ENCODE assay signal across 10 cellular contexts in genomic region chr1:51303751-51304196, GRCh38. TPM values are rescaled to one million over a fixed set of nuclear protein-coding genes. Genes with fewer than 3 reads are reported as not detected.
DNase-seq lines count a peak whose midpoint lies in the region; ATAC-seq and TF ChIP-seq lines count a peak whose summit lies in the region.
"Had no signal": no experiment of that assay in that cellular context is flagged by ENCODE, and none has a peak within 500 bp of the region (broad histone marks: within the 10 kb centered on the region; RNA-seq: fewer than 3 reads in every experiment).

No MANE protein-coding gene starts in this region.

- BruUV-seq in A673 (replicated peaks; lab: Mats Ljungman, UMichigan), result no TSS peak

- POLR2A ChIA-PET in A673 (lab: Charles Lee; ENCODE audit: low non-redundant PET), result no interaction called here

- CTCF ChIA-PET in A673 (lab: Charles Lee), result no interaction called here

- no peak for DNase-seq in activated T-cell treated with anti-CD3 and anti-CD28 coated beads, Interleukin-2, amount 50 U/mL, for 4 hours
- DNase-seq in activated T-cell treated with anti-CD3 and anti-CD28 coated beads for 4 hours, result no peak
- peak; percentile 70 for DNase-seq in NCI-H226
- DNase-seq in ecto neural progenitor cell (ENCODE audit: low spot score), result peak; percentile 31
- DNase-seq in NCI-H187 treated with DMSO at 0.1 percent for 48 hours (lab: John Stamatoyannopoulos, UW), result no peak
- no peak for DNase-seq in A673 (ENCODE audit: low spot score)
- DNase-seq in iPS-NIHi7 (ENCODE audit: extremely low spot score), result no peak
- DNase-seq: naive thymus-derived CD8-positive, alpha-beta T cell had no signal

- peaks cover 5% of the 10 kb centered on the region for H3K4me1 ChIP-seq in A673 (ENCODE audit: insufficient read depth, low read length, poor library complexity, severe bottlenecking)

- no peak for TF ChIP-seq CTCF in A673 (conservative IDR thresholded peaks at IDR 0.05; ENCODE audit: low read depth, low read length)

- H3K4me1 Mint-ChIP-seq in activated T-cell treated with anti-CD3 and anti-CD28 coated beads, Interleukin-2, amount 50 U/mL, for 4 hours (ENCODE audit: low read depth), result peaks cover 3% of the 10 kb centered on the region
- H3K4me1 Mint-ChIP-seq in stimulated activated naive CD8-positive, alpha-beta T cell treated with anti-CD3 and anti-CD28 coated beads, Interleukin-15, Interleukin-2, amounts not matched to agents 100 ng/mL and 50 ng/mL, for 24 hours (ENCODE audit: low read depth), result peaks cover 32% of the 10 kb centered on the region

- H3K4me3 Mint-ChIP-seq in activated T-cell treated with anti-CD3 and anti-CD28 coated beads, Interleukin-2, amount 50 U/mL, for 4 hours, result no peak overlapping the region
- H3K4me3 Mint-ChIP-seq in stimulated activated naive CD8-positive, alpha-beta T cell treated with anti-CD3 and anti-CD28 coated beads, Interleukin-15, Interleukin-2, amounts not matched to agents 100 ng/mL and 50 ng/mL, for 24 hours, result no peak overlapping the region
- H3K4me3 Mint-ChIP-seq: naive thymus-derived CD8-positive, alpha-beta T cell had no signal

- no peaks in the 10 kb centered on the region for H3K9me3 Mint-ChIP-seq in activated T-cell treated with anti-CD3 and anti-CD28 coated beads, Interleukin-2, amount 50 U/mL, for 4 hours
- H3K9me3 Mint-ChIP-seq in stimulated activated naive CD8-positive, alpha-beta T cell treated with anti-CD3 and anti-CD28 coated beads, Interleukin-15, Interleukin-2, amounts not matched to agents 100 ng/mL and 50 ng/mL, for 24 hours, result no peaks in the 10 kb centered on the region
- H3K9me3 Mint-ChIP-seq: naive thymus-derived CD8-positive, alpha-beta T cell had no signal

- peak; percentile 39 to 48 for ATAC-seq in activated T-cell treated with anti-CD3 and anti-CD28 coated beads, Interleukin-2, amount 50 U/mL, for 4 hours
- ATAC-seq: naive thymus-derived CD8-positive, alpha-beta T cell had no signal

- H3K36me3 Mint-ChIP-seq in activated T-cell treated with anti-CD3 and anti-CD28 coated beads, Interleukin-2, amount 50 U/mL, for 4 hours (ENCODE audit: insufficient read depth), result no peaks in the 10 kb centered on the region
- no peaks in the 10 kb centered on the region for H3K36me3 Mint-ChIP-seq in stimulated activated naive CD8-positive, alpha-beta T cell treated with anti-CD3 and anti-CD28 coated beads, Interleukin-15, Interleukin-2, amounts not matched to agents 100 ng/mL and 50 ng/mL, for 24 hours (ENCODE audit: low read depth)
- H3K36me3 Mint-ChIP-seq: naive thymus-derived CD8-positive, alpha-beta T cell had no signal

- H3K4me3 ChIP-seq in A673 (ENCODE audit: low read depth, low read length, poor library complexity, severe bottlenecking), result no peak overlapping the region

- peak overlapping the region; percentile 90 for H3K27ac Mint-ChIP-seq in stimulated activated naive CD8-positive, alpha-beta T cell treated with anti-CD3 and anti-CD28 coated beads, Interleukin-15, Interleukin-2, amounts not matched to agents 100 ng/mL and 50 ng/mL, for 24 hours

- intact Hi-C loops in A673 (cut with micrococcal nuclease; ENCODE audit: unreplicated experiment), result no loop called here

- H3K9me3 ChIP-seq in A673 (ENCODE audit: low read depth, low read length, poor library complexity, severe bottlenecking), result no peaks in the 10 kb centered on the region

- no peaks in the 10 kb centered on the region for H3K27me3 ChIP-seq in A673 (replicated peaks; ENCODE audit: insufficient read depth, low read depth, low read length, poor library complexity)

- no peak overlapping the region for H3K27ac ChIP-seq in A673 (ENCODE audit: low read depth, low read length, poor library complexity, severe bottlenecking)
- H3K27ac ChIP-seq: HL-60 had no signal

- H3K36me3 ChIP-seq in A673 (ENCODE audit: insufficient read depth, low read length, poor library complexity, severe bottlenecking), result no peaks in the 10 kb centered on the region

- H3K27me3 Mint-ChIP-seq in activated T-cell treated with anti-CD3 and anti-CD28 coated beads, Interleukin-2, amount 50 U/mL, for 4 hours (ENCODE audit: low read depth), result no peaks in the 10 kb centered on the region
- H3K27me3 Mint-ChIP-seq in stimulated activated naive CD8-positive, alpha-beta T cell treated with anti-CD3 and anti-CD28 coated beads, Interleukin-15, Interleukin-2, amounts not matched to agents 100 ng/mL and 50 ng/mL, for 24 hours, result no peaks in the 10 kb centered on the region
- H3K27me3 Mint-ChIP-seq: naive thymus-derived CD8-positive, alpha-beta T cell had no signal

RNA-seq across cellular contexts. Expression of gene TTC39A, which starts 26.6 kb away (rescaled TPM):
- under 1 TPM; 0.29 to 0.98 (median 0.38) TPM for total RNA-seq in activated T-cell treated with anti-CD3 and anti-CD28 coated beads, Interleukin-2, amount 50 U/mL, for 4 hours
- total RNA-seq in A673 (2021), result 3.1 and 5.1 TPM in 2 replicates
- total RNA-seq: naive thymus-derived CD8-positive, alpha-beta T cell had no signal

Comparison
In these comparisons a context has a peak if more than half of its experiments do, and no peak if none do; other contexts are left out.
1. DNase-seq: peak in NCI-H226 (single experiment) and ecto neural progenitor cell (single experiment); none in activated T-cell treated with anti-CD3 and anti-CD28 coated beads, Interleukin-2, amount 50 U/mL, for 4 hours (single experiment), activated T-cell treated with anti-CD3 and anti-CD28 coated beads for 4 hours (single experiment), NCI-H187 treated with DMSO at 0.1 percent for 48 hours (single experiment), A673 (single experiment) and iPS-NIHi7 (single experiment).